8 cellular contexts compared by ENCODE assay signal in the genomic region with DNA sequence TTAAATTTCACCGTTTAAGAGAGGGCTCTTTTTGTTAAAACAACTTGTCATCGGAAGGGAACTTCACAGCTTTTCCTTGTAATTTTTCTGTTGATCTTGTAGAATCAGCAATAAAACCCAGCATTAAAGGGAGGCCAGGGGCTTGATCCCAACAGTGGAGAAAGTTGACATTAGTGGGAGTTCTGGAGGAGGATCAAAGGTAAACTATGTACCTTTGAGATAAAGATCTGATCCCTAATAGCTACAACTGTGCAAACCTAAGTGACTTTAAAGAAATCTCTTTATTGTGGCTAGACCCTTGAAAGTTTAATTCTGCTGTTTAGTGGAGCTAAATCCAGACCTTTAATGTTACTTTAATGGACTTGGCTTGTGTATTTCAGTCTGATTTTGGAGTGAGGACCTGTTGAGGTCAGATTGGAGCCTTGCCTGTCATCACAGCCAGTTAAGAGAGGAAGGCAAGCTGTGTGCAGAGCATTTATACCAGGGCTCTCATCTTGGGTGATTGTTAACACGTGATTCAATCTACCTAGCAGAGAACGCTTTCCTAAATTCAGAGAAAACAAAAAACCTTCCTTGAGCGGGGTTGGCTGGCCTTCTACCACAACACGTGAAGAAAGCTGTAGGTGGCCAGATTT. TPM values are rescaled to one million over a fixed set of nuclear protein-coding genes. Genes with fewer than 3 reads are reported as not detected.
DNase-seq lines count a peak whose midpoint lies in the region; ATAC-seq, FAIRE-seq and TF ChIP-seq lines count a peak whose summit lies in the region.

No MANE protein-coding gene starts in this region.

- POLR2A ChIA-PET in activated naive CD8-positive, alpha-beta T cell treated with anti-CD3 and anti-CD28 coated beads, Interleukin-2, amount 10 ng/mL, durations not matched to agents 7 days and 5 days (lab: Charles Lee) = interaction anchor here (0.7 to 3.8 kb wide), 9 partner anchors 10 to 150 kb away, joined by 3 to 107 read pairs (median 7); a partner anchor contains a TSS

- DNase-seq in BE2C = no peak
- DNase-seq in HFFc6 = no peak
- no peak for DNase-seq in activated naive CD8-positive, alpha-beta T cell treated with anti-CD3 and anti-CD28 coated beads, Interleukin-2, amount 10 ng/mL, durations not matched to agents 7 days and 5 days
- DNase-seq in HCEC 1CT = no peak
- DNase-seq in frontal cortex (ENCODE audit: low spot score in 2 of 2) = no peak
- no peak for DNase-seq in HUDEP-2 (lab: John Stamatoyannopoulos, UW; ENCODE audit: unreplicated experiment in 76 of 76)

- peaks cover 3% of the 10 kb centered on the region; the same call in 1 of the 2 replicates for H3K27me3 Mint-ChIP-seq in HFFc6 (ENCODE audit: insufficient read depth)
- H3K27me3 Mint-ChIP-seq in activated naive CD8-positive, alpha-beta T cell treated with anti-CD3 and anti-CD28 coated beads, Interleukin-2, amount 10 ng/mL, durations not matched to agents 7 days and 5 days = no peaks in the 10 kb centered on the region

- no peak for FAIRE-seq in frontal cortex (lab: Jason Lieb, UNC)

- H3K27ac Mint-ChIP-seq in HFFc6 = peak overlapping the region; percentile 83; the same call in 1 of the 2 replicates
- peak overlapping the region; percentile 99 for H3K27ac Mint-ChIP-seq in activated naive CD8-positive, alpha-beta T cell treated with anti-CD3 and anti-CD28 coated beads, Interleukin-2, amount 10 ng/mL, durations not matched to agents 7 days and 5 days

- H3K4me1 Mint-ChIP-seq in HFFc6 (ENCODE audit: low read depth) = peaks cover 16% of the 10 kb centered on the region
- peaks cover 20% of the 10 kb centered on the region for H3K4me1 Mint-ChIP-seq in activated naive CD8-positive, alpha-beta T cell treated with anti-CD3 and anti-CD28 coated beads, Interleukin-2, amount 10 ng/mL, durations not matched to agents 7 days and 5 days

- no peaks in the 10 kb centered on the region for H3K36me3 ChIP-seq in BE2C
- no peaks in the 10 kb centered on the region for H3K36me3 ChIP-seq in mucosa of stomach (ENCODE audit: control insufficient read depth, insufficient read depth, low read length)

- H3K4me1 ChIP-seq in BE2C (no peaks in the 10 kb centered on the region), mucosa of stomach (ENCODE audit: control insufficient read depth, insufficient read depth, low read length) (peaks cover 4% of the 10 kb centered on the region)

- H3K27me3 ChIP-seq in BE2C (no peaks in the 10 kb centered on the region), mucosa of stomach (ENCODE audit: control insufficient read depth, insufficient read depth, low read length) (no peaks in the 10 kb centered on the region)

- no peak for TF ChIP-seq CTCF in BE2C (IDR thresholded peaks at IDR 0.05; ENCODE audit: low read depth, low read length)
- TF ChIP-seq CTCF in HFFc6 (IDR thresholded peaks at IDR 0.05) = no peak

- peak overlapping the region; percentile 34 for H3K9ac ChIP-seq in mucosa of stomach (ENCODE audit: low read length)

- H3K36me3 Mint-ChIP-seq in HFFc6 (ENCODE audit: low read depth) = no peaks in the 10 kb centered on the region
- peaks cover 5% of the 10 kb centered on the region for H3K36me3 Mint-ChIP-seq in activated naive CD8-positive, alpha-beta T cell treated with anti-CD3 and anti-CD28 coated beads, Interleukin-2, amount 10 ng/mL, durations not matched to agents 7 days and 5 days

- H3K9me3 ChIP-seq in BE2C (no peaks in the 10 kb centered on the region), mucosa of stomach (ENCODE audit: control insufficient read depth, low read length) (no peaks in the 10 kb centered on the region)

- ATAC-seq in activated naive CD8-positive, alpha-beta T cell treated with anti-CD3 and anti-CD28 coated beads, Interleukin-2, amount 10 ng/mL, durations not matched to agents 7 days and 5 days (ENCODE audit: low read depth) = peak; percentile 21
- ATAC-seq in GM18498 (IDR thresholded peaks at IDR 0.05; ENCODE audit: unreplicated experiment) = no peak

- peak overlapping the region; percentile 96 for H3K4me3 Mint-ChIP-seq in HFFc6
- peak overlapping the region; percentile 99 for H3K4me3 Mint-ChIP-seq in activated naive CD8-positive, alpha-beta T cell treated with anti-CD3 and anti-CD28 coated beads, Interleukin-2, amount 10 ng/mL, durations not matched to agents 7 days and 5 days

- H3K9me3 Mint-ChIP-seq in HFFc6 = no peaks in the 10 kb centered on the region
- H3K9me3 Mint-ChIP-seq in activated naive CD8-positive, alpha-beta T cell treated with anti-CD3 and anti-CD28 coated beads, Interleukin-2, amount 10 ng/mL, durations not matched to agents 7 days and 5 days = no peaks in the 10 kb centered on the region

- H3K4me3 ChIP-seq in BE2C (ENCODE audit: low read depth, low read length) = peak overlapping the region; percentile 69
- peak overlapping the region; percentile 25 for H3K4me3 ChIP-seq in mucosa of stomach (ENCODE audit: low read length)

RNA-seq across cellular contexts. Expression of a gene that starts 1.7 kb away (rescaled TPM):
- polyA plus RNA-seq in BE2C (2012; ENCODE audit: insufficient read depth, insufficient read length, low read depth) = 12.8 TPM
- 10 to 100 TPM; 16.2 to 18.2 (median 17.7) TPM for total RNA-seq in HFFc6 (2021; fragmentation: NEBNext Ultra II Directional; extraction: Animal tissue kit (Norgen Biotek cat#: 25700))
- 10 to 100 TPM; 71.9 to 80.4 TPM for total RNA-seq in activated naive CD8-positive, alpha-beta T cell treated with anti-CD3 and anti-CD28 coated beads, Interleukin-2, amount 10 ng/mL, durations not matched to agents 7 days and 5 days
- 26.1 TPM for total RNA-seq in frontal cortex
